Comparison of ENCODE assay signal across 8 cellular contexts in the genomic region with DNA sequence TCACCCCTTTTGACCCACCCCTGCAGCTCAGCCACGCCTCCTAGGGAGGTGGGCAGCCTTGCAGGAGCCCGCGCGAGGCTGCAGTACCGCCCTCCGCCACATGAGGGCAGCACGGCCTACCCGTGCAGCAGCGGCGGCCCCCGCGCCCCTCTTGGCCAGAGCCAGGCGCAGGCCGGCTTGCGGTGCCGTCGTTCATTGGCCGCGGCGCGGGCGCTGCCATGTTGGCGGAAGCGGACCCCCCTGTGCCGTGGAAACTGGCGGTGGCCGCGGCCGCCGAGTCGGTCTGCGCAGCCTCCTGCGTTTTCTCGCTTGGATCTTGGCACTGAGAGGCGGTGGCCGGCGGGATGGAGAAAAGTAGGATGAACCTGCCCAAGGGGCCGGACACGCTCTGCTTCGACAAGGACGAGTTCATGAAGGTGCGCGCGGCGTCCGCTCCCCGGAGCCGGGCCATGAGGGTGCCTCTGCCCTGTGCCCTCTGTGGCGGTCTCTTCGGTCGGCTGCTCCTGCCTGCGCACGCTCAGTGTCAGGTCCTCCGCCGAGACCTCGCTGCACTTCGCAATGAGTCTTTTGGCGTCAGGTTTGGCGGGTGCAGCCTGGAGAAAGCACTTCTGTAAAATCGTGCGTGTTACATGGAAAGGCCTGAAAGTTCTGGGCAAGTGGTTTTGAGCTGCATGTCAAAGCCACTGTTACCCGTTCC.
DNase-seq lines count a peak whose midpoint lies in the region; ATAC-seq lines count a peak whose summit lies in the region.

COG2 (plus strand) TSS at position 219 of the 697 bp plus-strand sequence; CDS start at position 345, 126 bp downstream.

- DNase-seq in COLO668 (lab: John Stamatoyannopoulos, UW; ENCODE audit: unreplicated experiment) (peak; percentile 98), HPDE6-E6E7 (ENCODE audit: extremely low spot score) (peak; percentile 92), NK-92 (lab: John Stamatoyannopoulos, UW; ENCODE audit: unreplicated experiment) (peak; percentile 59), medulla oblongata (ENCODE audit: extremely low spot score) (peak; percentile 94)
- peak; percentile 100 for DNase-seq in activated CD8-positive, alpha-beta memory T cell treated with anti-CD3 and anti-CD28 coated beads for 24 hours
- DNase-seq in effector CD8-positive, alpha-beta T cell (lab: John Stamatoyannopoulos, UW), result peak; percentile 92
- DNase-seq in stimulated activated CD8-positive, alpha-beta memory T cell treated with anti-CD3 and anti-CD28 coated beads, Interleukin-12 subunit alpha, Interleukin-12 subunit beta, amount 100 ng/mL, for 24 hours (ENCODE audit: extremely low read depth), result peak; percentile 93

- ATAC-seq in GM19463 (IDR thresholded peaks at IDR 0.05; ENCODE audit: unreplicated experiment), result peak; percentile 91

Comparison
In these comparisons a context has a peak if more than half of its experiments do, and no peak if none do; other contexts are left out.
1. Peak in every context shown above with its lines: DNase-seq and ATAC-seq.